19 cellular contexts compared by ENCODE assay signal in genomic region chr1:235070819-235071218, GRCh38. TPM values are rescaled to one million over a fixed set of nuclear protein-coding genes. Genes with fewer than 3 reads are reported as not detected.
A peak's percentile ranks its signal among the peaks of the same experiment; 100 is the strongest.
DNase-seq lines count a peak whose midpoint lies in the region; ATAC-seq and TF ChIP-seq lines count a peak whose summit lies in the region.
"Had no signal": no experiment of that assay in that cellular context is flagged by ENCODE, and none has a peak within 500 bp of the region (broad histone marks: within the 10 kb centered on the region; RNA-seq: fewer than 3 reads in every experiment).

No MANE protein-coding gene starts in this region.

- no peak for DNase-seq in Panc1 (ENCODE audit: low read depth, low spot score)
- no peak for DNase-seq in osteoblast (ENCODE audit: insufficient read length, low spot score, missing footprints)
- no peak for DNase-seq in transverse colon
- DNase-seq in stimulated activated CD4-positive, alpha-beta T cell treated with anti-CD3 and anti-CD28 coated beads, Interleukin-4, amount 100 ng/mL, for 1 hour = no peak
- DNase-seq in MM.1S = no peak
- no peak for DNase-seq in NCI-H1436 treated with DMSO at 0.1 percent for 48 hours (lab: John Stamatoyannopoulos, UW)
- DNase-seq: activated CD4-positive, alpha-beta T cell treated with anti-CD3 and anti-CD28 coated beads, Interleukin-2, amount 10 ng/mL, durations not matched to agents 24 days and 14 days; activated naive CD4-positive, alpha-beta T cell treated with anti-CD3 and anti-CD28 coated beads for 36 hours; activated T-cell treated with anti-CD3 and anti-CD28 coated beads, Interleukin-2, amount 50 U/mL, for 72 hours; amniotic stem cell; CD4-positive, CD25-positive, alpha-beta regulatory T cell; effector memory CD8-positive, alpha-beta T cell; NCI-H748 treated with DMSO at 0.1 percent for 48 hours; retina; Right ventricle myocardium superior; stimulated activated CD4-positive, alpha-beta T cell treated with anti-CD3 and anti-CD28 coated beads, Interleukin-12 subunit alpha, Interleukin-12 subunit beta, amount 100 ng/mL, for 4 hours; WERI-Rb-1 had no signal

- CTCF ChIA-PET in Panc1 (lab: Charles Lee) = interaction anchor here (2.0 kb wide), 1 partner anchor 22 kb away, joined by 5 read pairs; no protein-coding TSS in a partner anchor

- no peaks in the 10 kb centered on the region for H3K9me2 ChIP-seq in MM.1S (replicated peaks; ENCODE audit: insufficient read depth, low read length)

- no peak for TF ChIP-seq EP300 in transverse colon (IDR thresholded peaks at IDR 0.05; ENCODE audit: low read depth)

- intact Hi-C loops in Panc1 (cut with micrococcal nuclease; ENCODE audit: unreplicated experiment) (loop anchor here (10.0 kb wide), 1 partner anchor 196 kb away; no protein-coding TSS in a partner anchor), transverse colon (cut with DNase I; ENCODE audit: low total_unique reads) (no loop called here)

- H3K79me2 ChIP-seq in osteoblast (ENCODE audit: insufficient read depth, low read length) (no peaks in the 10 kb centered on the region), MM.1S (ENCODE audit: low read length) (no peaks in the 10 kb centered on the region)

- H3F3A ChIP-seq in MM.1S (ENCODE audit: insufficient read depth, low read length) = peaks cover 29% of the 10 kb centered on the region

- H2AFZ ChIP-seq in osteoblast (ENCODE audit: low read length) = no peak overlapping the region
- no peak overlapping the region for H2AFZ ChIP-seq in MM.1S (ENCODE audit: low read length)

- H3K4me1 ChIP-seq in Panc1 (ENCODE audit: control insufficient read depth, insufficient read depth, low read length) (peaks cover 85% of the 10 kb centered on the region), esophagus (ENCODE audit: control insufficient read depth in 2 of 2, insufficient read depth in 2 of 2, low read length in 1 of 2) (peaks cover 18 to 34% of the 10 kb centered on the region in 2 donors), osteoblast (ENCODE audit: insufficient read depth, low read length) (peaks cover 57% of the 10 kb centered on the region), transverse colon (peaks cover 44 to 72% (median 49%) of the 10 kb centered on the region in 4 donors), MM.1S (ENCODE audit: low read length) (peaks cover 27% of the 10 kb centered on the region)

- TF ChIP-seq CTCF in Panc1 (IDR thresholded peaks at IDR 0.05) (no peak), osteoblast (IDR thresholded peaks at IDR 0.05; ENCODE audit: extremely low read depth, low read depth, low read length) (no peak), transverse colon (IDR thresholded peaks at IDR 0.05) (no peak), MM.1S (IDR thresholded peaks at IDR 0.05; ENCODE audit: low read length) (no peak)

- H4K20me1 ChIP-seq in osteoblast (ENCODE audit: insufficient read depth, low read length) = no peaks in the 10 kb centered on the region
- H4K20me1 ChIP-seq in MM.1S (ENCODE audit: insufficient read depth, low read length) = no peaks in the 10 kb centered on the region

- in situ Hi-C loops in Panc1 (cut with HindIII; ENCODE audit: low pct_unique_long_range_greater_than_20kb, low sequenced_read_pairs) (loop anchor here (10.0 kb wide), 2 partner anchors 116 to 326 kb away; no protein-coding TSS in a partner anchor), transverse colon (cut with MboI; ENCODE audit: low pct_ligation_motif_present in 1 of 4, low pct_unique_long_range_greater_than_20kb in 1 of 4, low sequenced_read_pairs in 3 of 4) (loop anchor here in 2 of 4 donors (10.0 to 25.0 kb wide), 2 partner anchors 96 to 359 kb away; no protein-coding TSS in a partner anchor)

- peak overlapping the region; percentile 100 for H3K27ac ChIP-seq in Panc1 (ENCODE audit: low read length)
- H3K27ac ChIP-seq in esophagus (ENCODE audit: low read depth in 2 of 2, low read length in 1 of 2) = peak overlapping the region; percentile 95 to 97
- peak overlapping the region; percentile 97 for H3K27ac ChIP-seq in osteoblast (ENCODE audit: low read depth, low read length)
- H3K27ac ChIP-seq in transverse colon = peak overlapping the region in 3 of 4 donors; percentile 45 to 81 (median 54)
- H3K27ac ChIP-seq in MM.1S (ENCODE audit: low read length) = no peak overlapping the region
- H3K27ac ChIP-seq: WERI-Rb-1 had no signal

- no peak overlapping the region for H3K4me3 ChIP-seq in Panc1 (ENCODE audit: low read depth in 2 of 2, low read length in 2 of 2)
- no peak overlapping the region for H3K4me3 ChIP-seq in esophagus (ENCODE audit: low read depth in 1 of 2, low read length in 2 of 2)
- no peak overlapping the region for H3K4me3 ChIP-seq in osteoblast (ENCODE audit: insufficient read depth, low read length)
- H3K4me3 ChIP-seq in transverse colon = no peak overlapping the region
- no peak overlapping the region for H3K4me3 ChIP-seq in MM.1S (ENCODE audit: low read length)
- H3K4me3 ChIP-seq: coronary artery had no signal

- H3K27me3 ChIP-seq in Panc1 (ENCODE audit: control insufficient read depth, insufficient read depth, low read length) (no peaks in the 10 kb centered on the region), esophagus (ENCODE audit: control insufficient read depth in 1 of 2, insufficient read depth in 2 of 2, low read length in 2 of 2) (no peaks in the 10 kb centered on the region), osteoblast (ENCODE audit: insufficient read depth, low read length) (no peaks in the 10 kb centered on the region), transverse colon (no peaks in the 10 kb centered on the region), MM.1S (replicated peaks; ENCODE audit: insufficient read depth, low read length) (no peaks in the 10 kb centered on the region)

- POLR2A ChIA-PET in Panc1 (lab: Charles Lee) = interaction anchor here (0.7 kb wide), 1 partner anchor 152 kb away, joined by 3 read pairs; no protein-coding TSS in a partner anchor

- H3K9ac ChIP-seq in MM.1S (ENCODE audit: low read length) = no peak overlapping the region

- H3K9me3 ChIP-seq in Panc1 (ENCODE audit: control insufficient read depth, insufficient read depth, low read depth, low read length) (no peaks in the 10 kb centered on the region), esophagus (ENCODE audit: control insufficient read depth in 2 of 2, insufficient read depth in 1 of 2, low read depth in 1 of 2, low read length in 1 of 2) (no peaks in the 10 kb centered on the region), osteoblast (ENCODE audit: low read depth, low read length) (no peaks in the 10 kb centered on the region), transverse colon (no peaks in the 10 kb centered on the region), MM.1S (replicated peaks; ENCODE audit: insufficient read depth, low read length) (no peaks in the 10 kb centered on the region)

- no peak for TF ChIP-seq POLR2A in transverse colon (IDR thresholded peaks at IDR 0.05)

- ATAC-seq in Panc1 = no peak
- ATAC-seq: activated T-cell treated with anti-CD3 and anti-CD28 coated beads, Interleukin-2, amount 50 U/mL, for 72 hours; effector memory CD8-positive, alpha-beta T cell had no signal

- H3K36me3 ChIP-seq in Panc1 (ENCODE audit: control insufficient read depth, insufficient read depth, low read length) (no peaks in the 10 kb centered on the region), esophagus (ENCODE audit: control insufficient read depth in 2 of 2, insufficient read depth in 2 of 2, low read length in 1 of 2) (no peaks in the 10 kb centered on the region), osteoblast (ENCODE audit: insufficient read depth, low read length) (no peaks in the 10 kb centered on the region), transverse colon (no peaks in the 10 kb centered on the region), MM.1S (replicated peaks; ENCODE audit: insufficient read depth, low read length) (no peaks in the 10 kb centered on the region)
- H3K36me3 ChIP-seq: WERI-Rb-1 had no signal

- no peak overlapping the region for H3K4me2 ChIP-seq in osteoblast (ENCODE audit: insufficient read depth, low read length)
- H3K4me2 ChIP-seq in MM.1S (ENCODE audit: low read depth, low read length) = no peak overlapping the region

- no TSS peak for BruUV-seq in Panc1 (replicated peaks; lab: Mats Ljungman, UMichigan)

RNA-seq across cellular contexts. Expression of gene TOMM20, which starts 57.8 kb away (rescaled TPM):
- total RNA-seq in Panc1 (2021; ENCODE audit: unreplicated experiment) (101 TPM), osteoblast (108 and 110 TPM in 2 replicates), transverse colon (10 to 100 TPM; 16.9 to 72.9 (median 54.5) TPM)
- polyA plus RNA-seq in Panc1 (2012; ENCODE audit: insufficient read length) = 73.5 TPM
- 10 to 100 TPM; 43.4 to 61.1 TPM for polyA plus RNA-seq in esophagus
